In the genomic region with DNA sequence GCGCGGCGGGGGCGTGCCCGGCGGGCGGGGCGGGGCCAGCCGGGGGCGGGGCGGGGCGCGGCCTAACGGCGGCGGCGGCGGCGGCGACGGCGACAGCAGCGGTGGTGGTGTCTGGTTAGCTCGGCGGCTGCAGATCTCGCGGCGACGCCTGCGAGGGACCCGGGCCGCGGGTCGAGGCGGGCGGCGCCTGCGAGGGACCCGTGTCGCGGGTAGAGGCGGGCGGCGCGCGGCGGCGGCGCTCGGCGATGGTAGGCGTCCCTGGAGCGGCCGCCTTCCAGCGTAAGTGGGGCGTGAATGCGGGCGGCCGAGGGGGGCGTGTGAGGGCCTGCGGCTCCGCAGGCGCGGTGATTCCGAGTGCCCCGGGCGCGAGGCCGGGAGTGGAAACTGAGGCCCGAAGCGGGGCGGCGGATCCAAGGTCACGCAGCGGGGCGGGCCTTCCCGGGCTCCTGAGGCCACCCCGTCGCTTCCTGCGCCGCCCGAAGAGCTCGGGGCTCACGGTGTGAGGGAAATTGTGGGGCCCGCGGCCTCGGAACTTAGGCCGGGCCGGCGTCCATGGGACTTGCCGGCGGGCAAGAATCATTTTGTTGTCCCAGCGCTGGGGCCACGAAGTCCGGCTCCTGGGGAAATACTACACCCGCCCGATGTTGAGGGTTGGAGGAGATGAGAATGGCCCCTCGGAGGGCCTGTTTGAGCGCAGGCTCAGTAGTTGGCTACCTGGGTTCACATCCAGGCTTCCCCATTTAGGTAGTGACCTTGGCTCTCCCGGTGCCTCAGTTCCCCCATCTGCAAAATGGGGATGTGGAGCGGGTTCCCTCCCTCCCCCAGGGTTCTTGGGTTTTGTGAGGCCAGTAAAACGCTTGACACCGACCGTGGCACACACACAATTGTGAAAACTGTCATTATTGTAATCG, we compare ENCODE assay signal across 8 cellular contexts. TPM values are rescaled to one million over a fixed set of nuclear protein-coding genes. Genes with fewer than 3 reads are reported as not detected.
DNase-seq lines count a peak whose midpoint lies in the region; ATAC-seq and TF ChIP-seq lines count a peak whose summit lies in the region.

Gene CBFA2T2 (plus strand): TSS at position 74 of the 911 bp plus-strand sequence. CDS start 172 bp downstream, at position 246.

- H3K27me3 ChIP-seq in kidney epithelial cell (ENCODE audit: control insufficient read depth, insufficient read depth, low read length), result no peaks in the 10 kb centered on the region

- peak within 1 kb of the TSS; percentile 84 for H3K4me3 Mint-ChIP-seq in activated naive CD4-positive, alpha-beta T cell treated with anti-CD3 and anti-CD28 coated beads, Interleukin-2, amount 10 ng/mL, durations not matched to agents 7 days and 5 days

- H3K4me1 Mint-ChIP-seq in activated naive CD4-positive, alpha-beta T cell treated with anti-CD3 and anti-CD28 coated beads, Interleukin-2, amount 10 ng/mL, durations not matched to agents 7 days and 5 days, result peaks cover 12% of the 10 kb centered on the region

- no peaks in the 10 kb centered on the region for H3K36me3 Mint-ChIP-seq in activated naive CD4-positive, alpha-beta T cell treated with anti-CD3 and anti-CD28 coated beads, Interleukin-2, amount 10 ng/mL, durations not matched to agents 7 days and 5 days

- TF ChIP-seq CTCF in cardiac fibroblast (IDR thresholded peaks at IDR 0.05; ENCODE audit: low read depth, low read length) (no peak), kidney epithelial cell (IDR thresholded peaks at IDR 0.05; ENCODE audit: insufficient read depth, low read length, poor library complexity, severe bottlenecking) (no peak)

- peak; percentile 43 for ATAC-seq in HG02678 (IDR thresholded peaks at IDR 0.05; ENCODE audit: unreplicated experiment)

- peak; percentile 76 for DNase-seq in activated naive CD4-positive, alpha-beta T cell treated with anti-CD3 and anti-CD28 coated beads, Interleukin-2, amount 10 ng/mL, durations not matched to agents 7 days and 5 days
- DNase-seq in activated naive CD4-positive, alpha-beta T cell treated with Interleukin-2 at 50 U/mL for 16 hours, result no peak
- DNase-seq in NCI-H526 treated with DMSO at 0.1 percent for 48 hours (lab: John Stamatoyannopoulos, UW), result peak; percentile 41
- DNase-seq in cardiac fibroblast (ENCODE audit: low read depth in 2 of 2), result peak; percentile 64 to 76
- DNase-seq in kidney epithelial cell (ENCODE audit: low read depth), result peak; percentile 2
- peak; percentile 65 to 69 for DNase-seq in stimulated activated CD4-positive, alpha-beta T cell treated with anti-CD3 and anti-CD28 coated beads, Interleukin-2, amount 100 ng/mL, for 24 hours
- no peak for DNase-seq in NCI-H510A (lab: John Stamatoyannopoulos, UW)

- no peaks in the 10 kb centered on the region for H3K27me3 Mint-ChIP-seq in activated naive CD4-positive, alpha-beta T cell treated with anti-CD3 and anti-CD28 coated beads, Interleukin-2, amount 10 ng/mL, durations not matched to agents 7 days and 5 days

- H3K27ac Mint-ChIP-seq in activated naive CD4-positive, alpha-beta T cell treated with anti-CD3 and anti-CD28 coated beads, Interleukin-2, amount 10 ng/mL, durations not matched to agents 7 days and 5 days, result peak within 1 kb of the TSS; percentile 88

- H3K9me3 Mint-ChIP-seq in activated naive CD4-positive, alpha-beta T cell treated with anti-CD3 and anti-CD28 coated beads, Interleukin-2, amount 10 ng/mL, durations not matched to agents 7 days and 5 days, result no peaks in the 10 kb centered on the region

- H3K4me3 ChIP-seq in cardiac fibroblast (replicated peaks in 1 of 2; ENCODE audit: low read depth in 2 of 2, low read length in 2 of 2) (peak within 1 kb of the TSS; percentile 78 to 79), kidney epithelial cell (ENCODE audit: low read depth, low read length) (peak within 1 kb of the TSS; percentile 53)

- CTCF ChIA-PET in activated naive CD4-positive, alpha-beta T cell treated with anti-CD3 and anti-CD28 coated beads, Interleukin-2, amount 10 ng/mL, durations not matched to agents 7 days and 5 days (lab: Charles Lee), result no interaction called here

- H3K36me3 ChIP-seq in kidney epithelial cell (ENCODE audit: control insufficient read depth, insufficient read depth, low read length), result no peaks in the 10 kb centered on the region

RNA-seq across cellular contexts. Expression of gene CBFA2T2, which starts in this region (rescaled TPM):
- 11.6 and 13.4 TPM in 2 replicates for total RNA-seq in kidney epithelial cell

Comparison
In these comparisons a context has a peak if more than half of its experiments do, and no peak if none do; other contexts are left out.
1. DNase-seq: peak in activated naive CD4-positive, alpha-beta T cell treated with anti-CD3 and anti-CD28 coated beads, Interleukin-2, amount 10 ng/mL, durations not matched to agents 7 days and 5 days (single experiment), NCI-H526 treated with DMSO at 0.1 percent for 48 hours (single experiment), cardiac fibroblast (2 of 2), kidney epithelial cell (single experiment) and stimulated activated CD4-positive, alpha-beta T cell treated with anti-CD3 and anti-CD28 coated beads, Interleukin-2, amount 100 ng/mL, for 24 hours (2 of 2); none in activated naive CD4-positive, alpha-beta T cell treated with Interleukin-2 at 50 U/mL for 16 hours (single experiment) and NCI-H510A (single experiment).